22 cellular contexts compared by ENCODE assay signal in the genomic region with DNA sequence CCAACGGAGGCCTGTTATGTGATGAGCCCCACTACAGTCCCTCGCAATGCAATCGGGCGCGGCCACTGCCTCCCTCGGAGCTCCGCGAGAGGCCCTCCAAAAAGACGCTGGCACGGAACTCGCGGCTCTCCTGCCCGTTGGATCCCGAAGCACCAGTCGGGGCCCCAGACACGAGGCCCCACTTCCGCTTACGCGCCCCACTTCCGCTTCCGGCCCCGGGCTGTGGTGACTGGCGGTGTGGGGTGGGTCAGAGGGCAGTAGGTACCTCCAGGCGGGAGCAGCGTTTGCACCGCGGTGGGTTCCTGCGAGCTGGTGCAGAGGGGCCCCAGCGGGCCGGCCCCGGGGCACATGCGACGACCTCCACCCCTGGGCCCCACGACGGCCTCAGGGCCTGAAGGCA. TPM values are rescaled to one million over a fixed set of nuclear protein-coding genes. Genes with fewer than 3 reads are reported as not detected.
DNase-seq lines count a peak whose midpoint lies in the region; ATAC-seq, FAIRE-seq and TF ChIP-seq lines count a peak whose summit lies in the region.
"Had no signal": no experiment of that assay in that cellular context is flagged by ENCODE, and none has a peak within 500 bp of the region (broad histone marks: within the 10 kb centered on the region; RNA-seq: fewer than 3 reads in every experiment).

A gene (plus strand): TSS at position 181 of the 400 bp plus-strand sequence. CDS start 168 bp downstream, at position 349.

- no peak within 1 kb of the TSS for H3K4me2 ChIP-seq in K562 (ENCODE audit: insufficient read depth, low read length)
- no peak within 1 kb of the TSS for H3K4me2 ChIP-seq in neuronal stem cell (ENCODE audit: insufficient read depth, low read length, poor library complexity, severe bottlenecking)
- H3K4me2 ChIP-seq: A549, BLaER1 had no signal

- POLR2A ChIA-PET in K562 (lab: Yijun Ruan, JAX) = no interaction called here

- peak within 1 kb of the TSS; percentile 14 for H2AK5ac ChIP-seq in neuronal stem cell (ENCODE audit: low read depth, low read length)

- no peak within 1 kb of the TSS for H2BK120ac ChIP-seq in neuronal stem cell (ENCODE audit: low read depth, low read length)

- ATAC-seq in K562 = no peak
- ATAC-seq: A549 had no signal

- intact Hi-C loops in K562 (cut with micrococcal nuclease) = no loop called here

- no peaks in the 10 kb centered on the region for H3K27me3 ChIP-seq in K562 (ENCODE audit: control insufficient read depth in 2 of 2, insufficient read depth in 2 of 2, low read length in 2 of 2)
- H3K27me3 ChIP-seq in neuronal stem cell (ENCODE audit: control insufficient read depth in 3 of 3, insufficient read depth in 3 of 3, low read depth in 1 of 3, low read length in 3 of 3) = peaks cover 0 to 7% (median 0%) of the 10 kb centered on the region in 3 experiments
- H3K27me3 ChIP-seq: BLaER1 had no signal

- H3K4ac ChIP-seq in neuronal stem cell (ENCODE audit: low read length) = no peak within 1 kb of the TSS

- TF ChIP-seq CTCF in K562 (IDR thresholded peaks at IDR 0.05 in 2 of 3, conservative IDR thresholded peaks at IDR 0.05 in 1 of 3; ENCODE audit: insufficient read depth in 2 of 3, low read depth in 1 of 3, low read length in 3 of 3) = no peak

- TF ChIP-seq EP300 in K562 (IDR thresholded peaks at IDR 0.05; ENCODE audit: low read length) = no peak

- TF ChIP-seq RAD21 in K562 (CRISPR knock-in tag; conservative IDR thresholded peaks at IDR 0.05 in 1 of 2, IDR thresholded peaks at IDR 0.05 in 1 of 2) = no peak

- H2BK12ac ChIP-seq in neuronal stem cell (ENCODE audit: low read length) = no peak within 1 kb of the TSS

- H3K9me3 ChIP-seq in K562 (replicated peaks; ENCODE audit: control insufficient read depth, insufficient read depth, low read depth, low read length) (peaks cover 13% of the 10 kb centered on the region), neuronal stem cell (replicated peaks in 1 of 2; ENCODE audit: control insufficient read depth in 2 of 2, insufficient read depth in 1 of 2, low read depth in 1 of 2, low read length in 2 of 2) (no peaks in the 10 kb centered on the region)
- H3K9me3 ChIP-seq: HAP-1 had no signal

- H3K14ac ChIP-seq in neuronal stem cell (ENCODE audit: low read length) = peak within 1 kb of the TSS; percentile 58

- H3K36me3 ChIP-seq in K562 (ENCODE audit: control insufficient read depth, insufficient read depth, low read length) = no peaks in the 10 kb centered on the region
- H3K36me3 ChIP-seq in neuronal stem cell (replicated peaks in 1 of 2; ENCODE audit: control insufficient read depth in 2 of 2, insufficient read depth in 2 of 2, low read length in 2 of 2) = no peaks in the 10 kb centered on the region
- H3K36me3 ChIP-seq: BLaER1, HAP-1 had no signal

- H4K8ac ChIP-seq in neuronal stem cell (ENCODE audit: low read depth, low read length) = no peak within 1 kb of the TSS

- H3K18ac ChIP-seq in neuronal stem cell (ENCODE audit: low read length) = peak within 1 kb of the TSS; percentile 16

- no peak within 1 kb of the TSS for H3K9ac ChIP-seq in K562 (ENCODE audit: insufficient read depth in 1 of 2, low read depth in 2 of 2, low read length in 2 of 2)
- no peak within 1 kb of the TSS for H3K9ac ChIP-seq in neuronal stem cell (ENCODE audit: low read depth, low read length, poor library complexity)
- H3K9ac ChIP-seq: BLaER1 had no signal

- H3K4me1 ChIP-seq in K562 (replicated peaks in 1 of 2; ENCODE audit: control insufficient read depth in 2 of 2, insufficient read depth in 2 of 2, low read length in 2 of 2) (peaks cover 9 to 13% of the 10 kb centered on the region in 2 experiments), neuronal stem cell (ENCODE audit: control insufficient read depth in 2 of 2, insufficient read depth in 1 of 2, low read depth in 1 of 2, low read length in 2 of 2) (peaks cover 0 to 4% of the 10 kb centered on the region in 2 donors)
- H3K4me1 ChIP-seq: A549, BLaER1, HAP-1 had no signal

- no peak within 1 kb of the TSS for H3K23ac ChIP-seq in neuronal stem cell (ENCODE audit: low read depth, low read length, poor library complexity)

- peak; percentile 4 for DNase-seq in activated gamma-delta T cell (lab: John Stamatoyannopoulos, UW)
- no peak for DNase-seq in activated gamma-delta T cell treated with Interleukin-2 at 50 U/mL for 16 hours
- no peak for DNase-seq in K562 (ENCODE audit: extremely low read depth in 1 of 4, low spot score in 3 of 4)
- no peak for DNase-seq in neuronal stem cell (ENCODE audit: low spot score)
- DNase-seq in glomerular visceral epithelial cell (ENCODE audit: extremely low spot score) = no peak
- no peak for DNase-seq in mucosa of gallbladder (ENCODE audit: low spot score)
- DNase-seq in AG08395 (ENCODE audit: low spot score) = no peak
- DNase-seq: CD4-positive, alpha-beta memory T cell; DMS153; DMS79; GDM1 had no signal

- WGBS in K562 (ENCODE audit: insufficient coverage, low coverage, missing lambda C conversion rate) = 92% methylated on average over 30 of the region's 35 CpGs
- no CpG with 5 or more reads among the region's 35 CpGs for WGBS in neuronal stem cell (ENCODE audit: extremely low coverage in 2 of 2, insufficient read length in 2 of 2, insufficient replicate concordance in 1 of 2), 2 donors

- no peaks in the 10 kb centered on the region for H3K9me1 ChIP-seq in K562 (ENCODE audit: control insufficient read depth, insufficient read depth, low read length)

- H2AFZ ChIP-seq in K562 (ENCODE audit: low read depth, low read length) (no peak within 1 kb of the TSS; the same call in 1 of the 2 replicates), neuronal stem cell (ENCODE audit: low read length) (no peak within 1 kb of the TSS)

- H2BK15ac ChIP-seq in neuronal stem cell (ENCODE audit: low read length) = no peak within 1 kb of the TSS

- no peaks in the 10 kb centered on the region for H4K20me1 ChIP-seq in K562 (replicated peaks; ENCODE audit: control insufficient read depth, insufficient read depth, low read length)
- H4K20me1 ChIP-seq: BLaER1 had no signal

- H3K27ac ChIP-seq in K562 (ENCODE audit: extremely low read depth, low read depth, low read length) (no peak within 1 kb of the TSS), neuronal stem cell (replicated peaks; ENCODE audit: low read length) (no peak within 1 kb of the TSS)
- H3K27ac ChIP-seq: 22Rv1, A549, BLaER1, HL-60 had no signal

- no peak within 1 kb of the TSS for H4K91ac ChIP-seq in neuronal stem cell (ENCODE audit: low read depth, low read length, poor library complexity)

- H3K4me3 ChIP-seq in K562 = no peak within 1 kb of the TSS
- H3K4me3 ChIP-seq in neuronal stem cell (ENCODE audit: low read length in 2 of 2) = no peak within 1 kb of the TSS
- H3K4me3 ChIP-seq: A549, BLaER1, HAP-1 had no signal

- TF ChIP-seq POLR2A in K562 (conservative IDR thresholded peaks at IDR 0.05) = no peak

- CTCF ChIA-PET in K562 (lab: Yijun Ruan, JAX; ENCODE audit: low intra/inter-chr PET ratio) = no interaction called here

- no peaks in the 10 kb centered on the region for H3K79me2 ChIP-seq in K562 (ENCODE audit: control insufficient read depth, insufficient read depth, low read length)

- FAIRE-seq in K562 (lab: Jason Lieb, UNC) = no peak
- FAIRE-seq: A549, GM12892, GM18507 had no signal

- H2BK5ac ChIP-seq in neuronal stem cell (ENCODE audit: low read length) = no peak within 1 kb of the TSS

- no TSS peak for BruUV-seq in K562 (replicated peaks; lab: Mats Ljungman, UMichigan)

- H3K79me1 ChIP-seq in neuronal stem cell (ENCODE audit: low read depth, low read length) = no peaks in the 10 kb centered on the region

- in situ Hi-C loops in K562 (cut with MboI) = no loop called here

TF ChIP-seq in K562, 482 proteins besides CTCF, POLR2A, EP300 and RAD21 (continues in another document):
- TF ChIP-seq MBD2 (IDR thresholded peaks at IDR 0.05; ENCODE audit: borderline replicate concordance, low read depth) (no peak), ZNF282 (CRISPR knock-in tag; IDR thresholded peaks at IDR 0.05) (no peak), FOXK2 (conservative IDR thresholded peaks at IDR 0.05 in 1 of 2, IDR thresholded peaks at IDR 0.05 in 1 of 2; ENCODE audit: low read depth in 2 of 2) (no peak)
- TF ChIP-seq, protein P1, sequence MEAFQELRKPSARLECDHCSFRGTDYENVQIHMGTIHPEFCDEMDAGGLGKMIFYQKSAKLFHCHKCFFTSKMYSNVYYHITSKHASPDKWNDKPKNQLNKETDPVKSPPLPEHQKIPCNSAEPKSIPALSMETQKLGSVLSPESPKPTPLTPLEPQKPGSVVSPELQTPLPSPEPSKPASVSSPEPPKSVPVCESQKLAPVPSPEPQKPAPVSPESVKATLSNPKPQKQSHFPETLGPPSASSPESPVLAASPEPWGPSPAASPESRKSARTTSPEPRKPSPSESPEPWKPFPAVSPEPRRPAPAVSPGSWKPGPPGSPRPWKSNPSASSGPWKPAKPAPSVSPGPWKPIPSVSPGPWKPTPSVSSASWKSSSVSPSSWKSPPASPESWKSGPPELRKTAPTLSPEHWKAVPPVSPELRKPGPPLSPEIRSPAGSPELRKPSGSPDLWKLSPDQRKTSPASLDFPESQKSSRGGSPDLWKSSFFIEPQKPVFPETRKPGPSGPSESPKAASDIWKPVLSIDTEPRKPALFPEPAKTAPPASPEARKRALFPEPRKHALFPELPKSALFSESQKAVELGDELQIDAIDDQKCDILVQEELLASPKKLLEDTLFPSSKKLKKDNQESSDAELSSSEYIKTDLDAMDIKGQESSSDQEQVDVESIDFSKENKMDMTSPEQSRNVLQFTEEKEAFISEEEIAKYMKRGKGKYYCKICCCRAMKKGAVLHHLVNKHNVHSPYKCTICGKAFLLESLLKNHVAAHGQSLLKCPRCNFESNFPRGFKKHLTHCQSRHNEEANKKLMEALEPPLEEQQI (IDR thresholded peaks at IDR 0.05) = 0 out of 2 replicates have a peak, but pooled peaks have one; percentile 21

RNA-seq across cellular contexts. Expression of the gene that starts here (rescaled TPM):
- total RNA-seq in K562 (2011; cell fraction: chromatin; rRNA removed; ENCODE audit: low replicate concordance) = not detected in 2 replicates
- total RNA-seq in K562 (2011; cell fraction: nucleolus; rRNA removed) = not detected in 2 replicates
- not detected in 2 replicates for total RNA-seq in K562 (2011; cell fraction: nucleoplasm; rRNA removed)
- not detected in 2 replicates for total RNA-seq in K562 (2014; rRNA removed)
- total RNA-seq in K562 (2014; rRNA removed; fragmentation: Illumina TruSeq; extraction: Trizol) = not detected in 2 replicates
- not detected in 2 replicates for total RNA-seq in K562 (2015; rRNA removed; fragmentation: Illumina TruSeq; extraction: Trizol)
- not detected in 2 replicates for total RNA-seq in K562 (2021)
- polyA plus RNA-seq in K562 (2011; rRNA removed) = not detected in 2 replicates
- polyA plus RNA-seq in K562 (2011; cell fraction: cytosol; rRNA removed) = not detected in 2 replicates
- polyA plus RNA-seq in K562 (2011; cell fraction: nucleus; rRNA removed) = not detected in 2 replicates
- not detected in 2 replicates for polyA plus RNA-seq in K562 (2012)
- not detected in 2 replicates for polyA plus RNA-seq in K562 (2014; fragmentation: Illumina TruSeq; extraction: Trizol)
- polyA plus RNA-seq in K562 (2014; fragmentation: Nextera tagmentation; extraction: Ambion mirVana) = under 1 TPM in 1 of 2 experiments, not detected in 1; 0.01 TPM
- not detected in 2 replicates for polyA plus RNA-seq in K562 (2014; rRNA removed)
- not detected in 2 replicates for polyA minus RNA-seq in K562 (2011; rRNA and poly(A)+ RNA removed)
- not detected in 2 replicates for polyA minus RNA-seq in K562 (2011; cell fraction: cytosol; rRNA and poly(A)+ RNA removed)
- polyA minus RNA-seq in K562 (2011; cell fraction: nucleus; rRNA and poly(A)+ RNA removed) = not detected in 2 replicates
- not detected for polyA plus RNA-seq in neuronal stem cell (2013, experiment 1 of 2)
- polyA plus RNA-seq in neuronal stem cell (2013, experiment 2 of 2) = not detected
- total RNA-seq in mucosa of gallbladder = not detected
- total RNA-seq: CD4-positive, alpha-beta memory T cell; Daoy; H4; HT1080 had no signal
- polyA plus RNA-seq: A549; CD14-positive monocyte; CD4-positive, alpha-beta memory T cell had no signal
